9 cellular contexts compared by ENCODE assay signal in genomic region chr22:50529416-50530279, GRCh38. TPM values are rescaled to one million over a fixed set of nuclear protein-coding genes. Genes with fewer than 3 reads are reported as not detected.
DNase-seq lines count a peak whose midpoint lies in the region; ATAC-seq, FAIRE-seq and TF ChIP-seq lines count a peak whose summit lies in the region.
"Had no signal": no experiment of that assay in that cellular context is flagged by ENCODE, and none has a peak within 500 bp of the region (broad histone marks: within the 10 kb centered on the region; RNA-seq: fewer than 3 reads in every experiment).

TSS of gene TYMP (minus strand) at chr22:50530012. CDS start at chr22:50529709, 303 bp downstream.

- DNase-seq in GM10266 (ENCODE audit: extremely low spot score) (peak; percentile 91), endothelial cell of umbilical vein (ENCODE audit: low read depth, low spot score) (no peak), substantia nigra (lab: John Stamatoyannopoulos, UW) (peak in 3 of 49 donors; percentile 28 to 55 (median 54)), OCI-M2 (lab: John Stamatoyannopoulos, UW; ENCODE audit: unreplicated experiment) (no peak)
- DNase-seq in activated CD4-positive, alpha-beta T cell treated with anti-CD3 and anti-CD28 coated beads, Interleukin-2, amount 50 U/mL, for 48 hours = peak; percentile 77 to 79

- POLR2A ChIA-PET in endothelial cell of umbilical vein (lab: Charles Lee) = no interaction called here

- BruUV-seq in endothelial cell of umbilical vein (replicated peaks; lab: Mats Ljungman, UMichigan) = no TSS peak

- H3K9ac ChIP-seq in endothelial cell of umbilical vein (replicated peaks; ENCODE audit: extremely low read depth, insufficient read depth, low read length) (no peak within 1 kb of the TSS), muscle layer of colon (ENCODE audit: low read length) (no peak within 1 kb of the TSS)

- H3K4me3 ChIP-seq in endothelial cell of umbilical vein (replicated peaks in 1 of 3; ENCODE audit: insufficient read depth in 1 of 3, low read depth in 1 of 3, low read length in 3 of 3) (peak within 1 kb of the TSS in 1 of 3 experiments; percentile 14), muscle layer of colon (ENCODE audit: low read depth in 1 of 2, low read length in 2 of 2) (peak within 1 kb of the TSS; percentile 30 to 53)

- H3K27me3 ChIP-seq in endothelial cell of umbilical vein (ENCODE audit: control insufficient read depth in 2 of 2, insufficient read depth in 2 of 2, low read length in 2 of 2) = peaks cover 3 to 13% of the 10 kb centered on the region in 2 experiments
- peaks cover 21 to 57% of the 10 kb centered on the region in 2 donors for H3K27me3 ChIP-seq in muscle layer of colon (ENCODE audit: control insufficient read depth in 1 of 2, insufficient read depth in 2 of 2, low read length in 2 of 2)

- peak within 1 kb of the TSS; percentile 62 for H2AFZ ChIP-seq in endothelial cell of umbilical vein (ENCODE audit: low read depth, low read length)

- dilution Hi-C loops in endothelial cell of umbilical vein (cut with MboI; ENCODE audit: extremely low pct_ligation_motif_present, low sequenced_read_pairs) = no loop called here

- FAIRE-seq in endothelial cell of umbilical vein (lab: Jason Lieb, UNC) = no peak
- FAIRE-seq: TTC549 had no signal

- H3K36me3 ChIP-seq in endothelial cell of umbilical vein (ENCODE audit: control insufficient read depth in 2 of 2, extremely low read depth in 1 of 2, insufficient read depth in 2 of 2, low read length in 2 of 2) (no peaks in the 10 kb centered on the region), muscle layer of colon (ENCODE audit: insufficient read depth, low read length) (no peaks in the 10 kb centered on the region)

- TF ChIP-seq POLR2A in endothelial cell of umbilical vein (IDR thresholded peaks at IDR 0.05; ENCODE audit: low read depth, low read length) = no peak

- H3K9me3 ChIP-seq in endothelial cell of umbilical vein (replicated peaks; ENCODE audit: control insufficient read depth, insufficient read depth, low read length) (no peaks in the 10 kb centered on the region), muscle layer of colon (ENCODE audit: low read length) (no peaks in the 10 kb centered on the region)

- H3K79me2 ChIP-seq in endothelial cell of umbilical vein (ENCODE audit: control insufficient read depth, insufficient read depth, low read length) = peaks cover under 1% of the 10 kb centered on the region

- peak within 1 kb of the TSS; percentile 72 for H3K4me2 ChIP-seq in endothelial cell of umbilical vein (ENCODE audit: insufficient read depth, low read length)

- H3K9me1 ChIP-seq in endothelial cell of umbilical vein (replicated peaks; ENCODE audit: control insufficient read depth, extremely low read depth, insufficient read depth, low read length) = no peaks in the 10 kb centered on the region

- H3K27ac ChIP-seq in endothelial cell of umbilical vein (ENCODE audit: insufficient read depth, low read depth, low read length) (no peak within 1 kb of the TSS), muscle layer of colon (ENCODE audit: low read depth, low read length) (peak within 1 kb of the TSS; percentile 64), substantia nigra (ENCODE audit: low read depth, low read length, poor library complexity, severe bottlenecking) (peak within 1 kb of the TSS; percentile 78)

- no peaks in the 10 kb centered on the region for H4K20me1 ChIP-seq in endothelial cell of umbilical vein (replicated peaks; ENCODE audit: control insufficient read depth, extremely low read depth, insufficient read depth, low read length)

- TF ChIP-seq CTCF in GM10266 (IDR thresholded peaks at IDR 0.05; ENCODE audit: control insufficient read depth, insufficient read depth, low read depth, missing control alignments) (no peak), endothelial cell of umbilical vein (IDR thresholded peaks at IDR 0.05; ENCODE audit: extremely low read depth in 1 of 2, insufficient read depth in 1 of 2, low read depth in 1 of 2, low read length in 2 of 2) (no peak)

- CTCF ChIA-PET in endothelial cell of umbilical vein (lab: Charles Lee) = interaction anchor here (0.6 to 1.5 kb wide), 2 partner anchors 33 to 532 kb away, joined by 3 to 5 read pairs; partner anchors contain the start of gene SYCE3

- H3K4me1 ChIP-seq in endothelial cell of umbilical vein (ENCODE audit: control insufficient read depth, extremely low read depth, insufficient read depth, low read length) (peaks cover 24% of the 10 kb centered on the region), muscle layer of colon (ENCODE audit: insufficient read depth, low read length) (peaks cover 15% of the 10 kb centered on the region)

- intact Hi-C loops in endothelial cell of umbilical vein (cut with micrococcal nuclease) = no loop called here

- ATAC-seq in HG03442 (IDR thresholded peaks at IDR 0.05; ENCODE audit: unreplicated experiment) (peak; percentile 11), GM21786 (IDR thresholded peaks at IDR 0.05; ENCODE audit: unreplicated experiment) (no peak)

TF ChIP-seq in endothelial cell of umbilical vein, 7 proteins besides CTCF, POLR2A, EP300 and RAD21:
- no peak for TF ChIP-seq POLR2AphosphoS5 (IDR thresholded peaks at IDR 0.05; ENCODE audit: insufficient read depth, low read depth, low read length)
- TF ChIP-seq JUN (IDR thresholded peaks at IDR 0.05; ENCODE audit: borderline replicate concordance, insufficient read depth, insufficient read length, low read depth) = no peak
- no peak for TF ChIP-seq FOS (IDR thresholded peaks at IDR 0.05; ENCODE audit: borderline replicate concordance, insufficient read depth, low read length)
- no peak for TF ChIP-seq MYC (IDR thresholded peaks at IDR 0.05; ENCODE audit: low read depth, low read length)
- no peak for TF ChIP-seq GATA2 (IDR thresholded peaks at IDR 0.05; ENCODE audit: insufficient read depth, insufficient read length, low read depth, low read length)
- TF ChIP-seq MAX (IDR thresholded peaks at IDR 0.05; ENCODE audit: insufficient read depth, insufficient read length) = no peak
- no peak for TF ChIP-seq EZH2 (IDR thresholded peaks at IDR 0.05; ENCODE audit: borderline replicate concordance, low read depth, low read length, severe bottlenecking)

RNA-seq across cellular contexts. Expression of gene TYMP, which starts in this region (rescaled TPM):
- 2.1 and 2.4 TPM in 2 replicates for total RNA-seq in endothelial cell of umbilical vein
- 2.0 and 2.9 TPM in 2 replicates for polyA plus RNA-seq in endothelial cell of umbilical vein
- polyA plus RNA-seq in endothelial cell of umbilical vein (2011; cell fraction: cytosol; rRNA removed) = 0.96 and 1.5 TPM in 2 replicates
- 2.6 and 2.7 TPM in 2 replicates for polyA plus RNA-seq in endothelial cell of umbilical vein (2011; cell fraction: nucleus; rRNA removed)
- 1.3 and 5.0 TPM in 2 replicates for polyA plus RNA-seq in endothelial cell of umbilical vein (2012)
- polyA minus RNA-seq in endothelial cell of umbilical vein = 0.49 and 1.00 TPM in 2 replicates
- 3.4 TPM for polyA minus RNA-seq in endothelial cell of umbilical vein (2011; cell fraction: cytosol; rRNA and poly(A)+ RNA removed)
- 0.58 TPM in 2 replicates for polyA minus RNA-seq in endothelial cell of umbilical vein (2011; cell fraction: nucleus; rRNA and poly(A)+ RNA removed)

Comparison
In these comparisons a context has a peak if more than half of its experiments do, and no peak if none do; other contexts are left out.
1. DNase-seq: peak in GM10266 (single experiment) and activated CD4-positive, alpha-beta T cell treated with anti-CD3 and anti-CD28 coated beads, Interleukin-2, amount 50 U/mL, for 48 hours (2 of 2); none in endothelial cell of umbilical vein (single experiment) and OCI-M2 (single experiment).